In genomic region chr10:62002753-62003152, GRCh38 we compare ENCODE assay signal across 24 cellular contexts.
A peak's percentile ranks its signal among the peaks of the same experiment; 100 is the strongest.
DNase-seq lines count a peak whose midpoint lies in the region; ATAC-seq and TF ChIP-seq lines count a peak whose summit lies in the region.
"Had no signal": no experiment of that assay in that cellular context is flagged by ENCODE, and none has a peak within 500 bp of the region (broad histone marks: within the 10 kb centered on the region; RNA-seq: fewer than 3 reads in every experiment).

No MANE protein-coding gene starts in this region.

- in situ Hi-C loops in KBM-7 (cut with MboI; ENCODE audit: low pct_unique_long_range_greater_than_20kb, low sequenced_read_pairs) = no loop called here

- H3K27ac Mint-ChIP-seq in activated naive CD4-positive, alpha-beta T cell treated with anti-CD3 and anti-CD28 coated beads, Interleukin-2, amount 50 U/mL, for 24 hours = peak overlapping the region; percentile 97
- peak overlapping the region; percentile 74 for H3K27ac Mint-ChIP-seq in T-helper 17 cell
- peak overlapping the region in 3 of 5 experiments; percentile 2 to 78 (median 14) for H3K27ac Mint-ChIP-seq in brain

- peaks cover 55% of the 10 kb centered on the region for H3K36me3 Mint-ChIP-seq in activated naive CD4-positive, alpha-beta T cell treated with anti-CD3 and anti-CD28 coated beads, Interleukin-2, amount 50 U/mL, for 24 hours
- H3K36me3 Mint-ChIP-seq in T-helper 17 cell (ENCODE audit: low read depth) (peaks cover 11% of the 10 kb centered on the region), brain (peaks cover 43% of the 10 kb centered on the region)

- no peak overlapping the region for H3K4me3 Mint-ChIP-seq in activated naive CD4-positive, alpha-beta T cell treated with anti-CD3 and anti-CD28 coated beads, Interleukin-2, amount 50 U/mL, for 24 hours
- no peak overlapping the region for H3K4me3 Mint-ChIP-seq in T-helper 17 cell
- H3K4me3 Mint-ChIP-seq in brain = no peak overlapping the region
- H3K4me3 Mint-ChIP-seq: T-cell had no signal

- peaks cover 87% of the 10 kb centered on the region for H3K4me1 Mint-ChIP-seq in activated naive CD4-positive, alpha-beta T cell treated with anti-CD3 and anti-CD28 coated beads, Interleukin-2, amount 50 U/mL, for 24 hours
- H3K4me1 Mint-ChIP-seq in T-helper 17 cell (peaks cover 28% of the 10 kb centered on the region), brain (peaks cover 50% of the 10 kb centered on the region)

- no peaks in the 10 kb centered on the region for H3K9me3 ChIP-seq in T-helper 17 cell (ENCODE audit: control insufficient read depth, low read length, poor library complexity, severe bottlenecking)
- no peaks in the 10 kb centered on the region for H3K9me3 ChIP-seq in thoracic aorta
- no peaks in the 10 kb centered on the region for H3K9me3 ChIP-seq in esophagus muscularis mucosa
- H3K9me3 ChIP-seq: esophagus squamous epithelium, prostate gland, SJCRH30 had no signal

- TF ChIP-seq POLR2A in esophagus muscularis mucosa (IDR thresholded peaks at IDR 0.05; ENCODE audit: low read depth) = no peak

- H3K27me3 ChIP-seq in thoracic aorta (replicated peaks; ENCODE audit: insufficient read depth) (no peaks in the 10 kb centered on the region), esophagus muscularis mucosa (no peaks in the 10 kb centered on the region)
- H3K27me3 ChIP-seq: esophagus squamous epithelium, SJCRH30 had no signal

- TF ChIP-seq CTCF in brain (conservative IDR thresholded peaks at IDR 0.05) (no peak), thoracic aorta (IDR thresholded peaks at IDR 0.05) (no peak), esophagus muscularis mucosa (IDR thresholded peaks at IDR 0.05) (no peak)

- H3K4me1 ChIP-seq in thoracic aorta (ENCODE audit: control insufficient read depth in 1 of 2, low read depth in 2 of 2) = peaks cover 21 to 61% of the 10 kb centered on the region in 2 donors
- peaks cover 16 to 29% (median 24%) of the 10 kb centered on the region in 4 donors for H3K4me1 ChIP-seq in esophagus muscularis mucosa
- H3K4me1 ChIP-seq: prostate gland, SJCRH30 had no signal

- 90% methylated on average over 3 of the region's 3 CpGs for WGBS in esophagus muscularis mucosa

- peaks cover 7% of the 10 kb centered on the region for H3K9me3 Mint-ChIP-seq in activated naive CD4-positive, alpha-beta T cell treated with anti-CD3 and anti-CD28 coated beads, Interleukin-2, amount 50 U/mL, for 24 hours
- H3K9me3 Mint-ChIP-seq in brain = peaks cover 0 to 4% (median 0%) of the 10 kb centered on the region in 5 experiments
- H3K9me3 Mint-ChIP-seq: T-cell had no signal

- no peak for DNase-seq in activated naive CD4-positive, alpha-beta T cell (lab: John Stamatoyannopoulos, UW)
- DNase-seq in T-helper 17 cell = no peak
- no peak for DNase-seq in thoracic aorta (ENCODE audit: low spot score)
- no peak for DNase-seq in stimulated activated CD4-positive, alpha-beta T cell treated with anti-CD3 and anti-CD28 coated beads, Interleukin-4, amount 100 ng/mL, for 1 hour
- no peak for DNase-seq in esophagus muscularis mucosa (ENCODE audit: extremely low spot score)
- no peak for DNase-seq in KBM-7
- DNase-seq: dermis blood vessel endothelial cell; DMS53; esophagus squamous epithelium; H7; left cardiac atrium; NCI-H1092 treated with DMSO at 0.1 percent for 48 hours; NCI-H1930; NCI-H2227 treated with DMSO at 0.1 percent for 48 hours; NCI-H69; nucleus accumbens; SJCRH30; stimulated activated CD4-positive, alpha-beta T cell treated with anti-CD3 and anti-CD28 coated beads, Interleukin-15, amount 100 ng/mL, for 24 hours; T-cell; trophoblast cell had no signal

- no peak for ATAC-seq in T-helper 17 cell
- ATAC-seq in thoracic aorta (ENCODE audit: insufficient number of reproducible peaks, low FRiP score, low read depth) = no peak
- ATAC-seq: left cardiac atrium, sciatic nerve, T-cell had no signal

- H3K36me3 ChIP-seq in thoracic aorta = no peaks in the 10 kb centered on the region
- no peaks in the 10 kb centered on the region for H3K36me3 ChIP-seq in esophagus muscularis mucosa
- H3K36me3 ChIP-seq: prostate gland had no signal

- intact Hi-C loops in esophagus muscularis mucosa (cut with DNase I) = no loop called here

- H3K4me3 ChIP-seq in thoracic aorta = peak overlapping the region; percentile 47
- H3K4me3 ChIP-seq in esophagus muscularis mucosa = no peak overlapping the region
- H3K4me3 ChIP-seq: esophagus squamous epithelium, prostate gland, SJCRH30 had no signal

- no peaks in the 10 kb centered on the region for H3K27me3 Mint-ChIP-seq in activated naive CD4-positive, alpha-beta T cell treated with anti-CD3 and anti-CD28 coated beads, Interleukin-2, amount 50 U/mL, for 24 hours
- H3K27me3 Mint-ChIP-seq in T-helper 17 cell (no peaks in the 10 kb centered on the region), brain (no peaks in the 10 kb centered on the region)
- H3K27me3 Mint-ChIP-seq: T-cell had no signal

- H3K27ac ChIP-seq in thoracic aorta (peak overlapping the region; percentile 68 to 71), esophagus muscularis mucosa (replicated peaks in 1 of 4) (no peak overlapping the region)
- H3K27ac ChIP-seq: esophagus squamous epithelium, SJCRH30 had no signal

- TF ChIP-seq EP300 in esophagus muscularis mucosa (IDR thresholded peaks at IDR 0.05) = no peak

Comparison
In these comparisons a context has a peak if more than half of its experiments do, and no peak if none do; other contexts are left out.
1. H3K27ac Mint-ChIP-seq: peak in every context shown above with its lines; median percentile 97 in activated naive CD4-positive, alpha-beta T cell treated with anti-CD3 and anti-CD28 coated beads, Interleukin-2, amount 50 U/mL, for 24 hours; 74 in T-helper 17 cell; 14 in brain.
2. H3K27ac ChIP-seq: peak in thoracic aorta (2 of 2); none in esophagus muscularis mucosa (0 of 4).